In genomic region chr5:112976432-112977309, GRCh38 we compare ENCODE assay signal across 8 cellular contexts. TPM values are rescaled to one million over a fixed set of nuclear protein-coding genes. Genes with fewer than 3 reads are reported as not detected.
A peak's percentile ranks its signal among the peaks of the same experiment; 100 is the strongest.
DNase-seq lines count a peak whose midpoint lies in the region; ATAC-seq and FAIRE-seq lines count a peak whose summit lies in the region.

Gene DCP2 (plus strand): TSS chr5:112976798. CDS start chr5:112976934, 136 bp downstream.

- H3K4me3 ChIP-seq in muscle layer of colon (ENCODE audit: low read depth in 1 of 2, low read length in 2 of 2), result peak within 1 kb of the TSS; percentile 90 to 96

- H3K27me3 Mint-ChIP-seq in activated T-cell treated with anti-CD3 and anti-CD28 coated beads, Interleukin-2, amount 50 U/mL, for 72 hours (ENCODE audit: low read depth), result no peaks in the 10 kb centered on the region

- H3K9me3 ChIP-seq in KOPT-K1 (ENCODE audit: insufficient read depth, low read length, poor library complexity, severe bottlenecking), result no peaks in the 10 kb centered on the region
- no peaks in the 10 kb centered on the region for H3K9me3 ChIP-seq in muscle layer of colon (ENCODE audit: low read length)

- peak; percentile 98 for ATAC-seq in GM21786 (IDR thresholded peaks at IDR 0.05; ENCODE audit: unreplicated experiment)
- ATAC-seq in activated T-cell treated with anti-CD3 and anti-CD28 coated beads, Interleukin-2, amount 50 U/mL, for 72 hours (replicated peaks in 1 of 2), result peak; percentile 95 to 97
- peak; percentile 97 for ATAC-seq in esophagus mucosa

- peak within 1 kb of the TSS; percentile 89 for H3K27ac Mint-ChIP-seq in activated T-cell treated with anti-CD3 and anti-CD28 coated beads, Interleukin-2, amount 50 U/mL, for 72 hours

- H3K27ac ChIP-seq in KOPT-K1 (ENCODE audit: low read depth, low read length, poor library complexity, severe bottlenecking) (peak within 1 kb of the TSS; percentile 87), muscle layer of colon (ENCODE audit: low read depth, low read length) (peak within 1 kb of the TSS; percentile 96)

- H3K4me3 Mint-ChIP-seq in activated T-cell treated with anti-CD3 and anti-CD28 coated beads, Interleukin-2, amount 50 U/mL, for 72 hours, result peak within 1 kb of the TSS; percentile 97 to 99

- peak; percentile 91 for FAIRE-seq in RCC 7860 (lab: Jason Lieb, UNC)

- DNase-seq in DMS79 (lab: John Stamatoyannopoulos, UW), result peak; percentile 97
- peak; percentile 99 for DNase-seq in RCC 7860 (ENCODE audit: low spot score)
- DNase-seq in activated T-cell treated with anti-CD3 and anti-CD28 coated beads, Interleukin-2, amount 50 U/mL, for 72 hours, result peak; percentile 96 to 97
- DNase-seq in stimulated activated CD8-positive, alpha-beta memory T cell treated with anti-CD3 and anti-CD28 coated beads, Interleukin-7, amount 100 ng/mL, for 24 hours (ENCODE audit: low read depth), result peak; percentile 78

- H3K9me3 Mint-ChIP-seq in activated T-cell treated with anti-CD3 and anti-CD28 coated beads, Interleukin-2, amount 50 U/mL, for 72 hours, result peaks cover 0 to 2% of the 10 kb centered on the region in 2 donors

- H3K4me1 ChIP-seq in muscle layer of colon (ENCODE audit: insufficient read depth, low read length), result peaks cover 25% of the 10 kb centered on the region

- peak within 1 kb of the TSS; percentile 78 for H3K9ac ChIP-seq in muscle layer of colon (ENCODE audit: low read length)

- H3K4me1 Mint-ChIP-seq in activated T-cell treated with anti-CD3 and anti-CD28 coated beads, Interleukin-2, amount 50 U/mL, for 72 hours (ENCODE audit: low read depth), result peaks cover 57% of the 10 kb centered on the region

- H3K27me3 ChIP-seq in muscle layer of colon (ENCODE audit: control insufficient read depth in 1 of 2, insufficient read depth in 2 of 2, low read length in 2 of 2), result no peaks in the 10 kb centered on the region

- H3K36me3 Mint-ChIP-seq in activated T-cell treated with anti-CD3 and anti-CD28 coated beads, Interleukin-2, amount 50 U/mL, for 72 hours (ENCODE audit: insufficient read depth in 2 of 2), result peaks cover 6 to 18% of the 10 kb centered on the region in 2 donors

- H3K36me3 ChIP-seq in KOPT-K1 (ENCODE audit: insufficient read depth, low read length) (peaks cover 10% of the 10 kb centered on the region), muscle layer of colon (ENCODE audit: insufficient read depth, low read length) (peaks cover 1% of the 10 kb centered on the region)

RNA-seq across cellular contexts. Expression of gene DCP2, which starts in this region (rescaled TPM):
- 100 to 1,000 TPM; 113 to 138 TPM for total RNA-seq in activated T-cell treated with anti-CD3 and anti-CD28 coated beads, Interleukin-2, amount 50 U/mL, for 72 hours
- total RNA-seq in esophagus mucosa, result 19.0 TPM

Comparison
In these comparisons a context has a peak if more than half of its experiments do, and no peak if none do; other contexts are left out.
1. Peak in every context shown above with its lines: DNase-seq, ATAC-seq, H3K4me3 ChIP-seq and H3K27ac ChIP-seq.